Comparison of ENCODE assay signal across 9 cellular contexts in genomic region chr7:151426486-151426905, GRCh38. TPM values are rescaled to one million over a fixed set of nuclear protein-coding genes. Genes with fewer than 3 reads are reported as not detected.
DNase-seq lines count a peak whose midpoint lies in the region; ATAC-seq and TF ChIP-seq lines count a peak whose summit lies in the region.
"Had no signal": no experiment of that assay in that cellular context is flagged by ENCODE, and none has a peak within 500 bp of the region (broad histone marks: within the 10 kb centered on the region; RNA-seq: fewer than 3 reads in every experiment).

No MANE protein-coding gene starts in this region.

- peak overlapping the region; percentile 32 to 73 (median 66) for H3K27ac ChIP-seq in Peyer's patch
- H3K27ac ChIP-seq: foreskin keratinocyte had no signal

- no peak for TF ChIP-seq POLR2A in Peyer's patch (IDR thresholded peaks at IDR 0.05)

- DNase-seq in COLO829 (ENCODE audit: low spot score) = peak; percentile 68
- peak in 1 of 3 donors; percentile 73 for DNase-seq in Peyer's patch
- peak; percentile 92 for DNase-seq in fibroblast of peridontal ligament (ENCODE audit: extremely low read depth)
- peak; percentile 93 for DNase-seq in posterior vena cava (ENCODE audit: low spot score)
- DNase-seq in epidermal melanocyte (ENCODE audit: insufficient read length, low spot score) = no peak
- no peak for DNase-seq in D341Med (ENCODE audit: low spot score)
- no peak for DNase-seq in cerebellar cortex (ENCODE audit: low spot score)
- DNase-seq: foreskin keratinocyte had no signal

- intact Hi-C loops in posterior vena cava (cut with DNase I) = no loop called here

- TF ChIP-seq CTCF in Peyer's patch (IDR thresholded peaks at IDR 0.05) = no peak

- no peaks in the 10 kb centered on the region for H3K9me3 ChIP-seq in Peyer's patch

- no peaks in the 10 kb centered on the region for H3K36me3 ChIP-seq in Peyer's patch

- H3K4me3 ChIP-seq in Peyer's patch = no peak overlapping the region

- no peak for ATAC-seq in GM21515 (IDR thresholded peaks at IDR 0.05; ENCODE audit: unreplicated experiment)
- ATAC-seq: foreskin keratinocyte had no signal

- H3K4me1 ChIP-seq in Peyer's patch = peaks cover 0 to 6% (median 0%) of the 10 kb centered on the region in 4 donors
- H3K4me1 ChIP-seq: foreskin keratinocyte had no signal

- H3K27me3 ChIP-seq in Peyer's patch = no peaks in the 10 kb centered on the region

RNA-seq across cellular contexts. Expression of gene CRYGN, which starts 13.4 kb away (rescaled TPM):
- total RNA-seq in Peyer's patch (not detected), posterior vena cava (1 to 10 TPM in 1 of 2 donors, under 1 TPM in 1; 0.42 to 1.1 TPM)
- total RNA-seq: foreskin keratinocyte had no signal

RNA-seq across cellular contexts. Expression of gene WDR86, which starts 16.7 kb away (rescaled TPM):
- total RNA-seq in Peyer's patch (10 to 100 TPM in 1 of 4 donors, 1 to 10 TPM in 2, not detected in 1; 5.9 to 13.2 (median 6.6) TPM), posterior vena cava (1 to 10 TPM; 4.1 to 6.2 TPM)
- total RNA-seq: foreskin keratinocyte had no signal

Comparison
In these comparisons a context has a peak if more than half of its experiments do, and no peak if none do; other contexts are left out.
1. DNase-seq: peak in COLO829 (single experiment), fibroblast of peridontal ligament (single experiment) and posterior vena cava (single experiment); none in epidermal melanocyte (single experiment), D341Med (single experiment) and cerebellar cortex (single experiment).